In the genomic region with DNA sequence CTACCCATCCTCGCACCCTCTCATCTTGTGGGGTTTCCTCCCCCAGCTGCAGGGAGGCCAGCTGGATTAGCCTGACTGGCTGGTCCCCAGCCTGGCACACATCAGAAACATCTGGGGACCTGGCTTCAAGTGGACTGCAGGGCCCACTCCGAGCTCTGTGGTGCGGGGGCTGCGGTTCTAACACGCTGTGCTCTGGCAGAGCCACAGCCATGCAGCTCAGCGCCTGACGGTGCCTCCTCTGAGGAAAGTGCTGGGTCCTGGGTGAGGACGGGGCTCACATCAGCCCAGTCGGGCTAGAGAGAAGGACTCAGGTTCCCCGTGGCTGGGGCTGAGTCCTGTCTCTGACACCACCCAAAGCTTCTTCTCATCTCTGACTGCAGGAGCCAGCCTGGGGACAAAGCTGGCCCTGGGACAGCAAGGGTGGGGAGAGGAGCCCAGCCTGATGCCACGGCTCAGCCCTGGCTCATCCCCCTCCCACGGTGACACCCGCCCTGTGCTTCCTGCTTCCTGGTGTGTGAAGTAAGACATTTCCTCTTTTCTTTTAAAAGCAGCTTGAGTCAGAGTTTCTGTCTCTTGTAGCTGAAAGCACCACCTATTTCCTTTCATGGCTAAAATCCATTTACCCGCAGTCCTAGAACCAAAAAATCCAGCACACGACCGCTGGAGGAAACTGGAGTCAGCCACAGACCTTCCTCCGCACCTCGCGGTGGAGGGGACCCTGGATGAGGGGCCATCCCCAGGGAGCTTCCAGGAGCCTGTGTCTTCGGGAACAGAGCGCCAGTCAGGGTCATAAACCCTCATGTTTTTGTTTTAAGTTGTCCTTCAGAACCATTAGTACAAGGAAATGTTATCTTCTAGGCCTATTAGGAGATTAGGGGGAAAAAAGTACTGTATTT, we compare ENCODE assay signal across 8 cellular contexts.
A peak's percentile ranks its signal among the peaks of the same experiment; 100 is the strongest.
DNase-seq lines count a peak whose midpoint lies in the region; ATAC-seq, FAIRE-seq and TF ChIP-seq lines count a peak whose summit lies in the region.

No MANE protein-coding gene starts in this region.

- no peaks in the 10 kb centered on the region for H3K79me2 ChIP-seq in DOHH2 (ENCODE audit: control insufficient read depth, low read length)

- no peak for FAIRE-seq in small intestine (lab: Jason Lieb, UNC)

- H3K36me3 Mint-ChIP-seq in activated T-cell treated with anti-CD3 and anti-CD28 coated beads, Interleukin-2, amount 50 U/mL, for 24 hours (ENCODE audit: low read depth), result no peaks in the 10 kb centered on the region

- intact Hi-C loops in cardiac septum (cut with DNase I), result no loop called here

- H3K4me2 ChIP-seq in DOHH2 (ENCODE audit: low read length), result peak overlapping the region; percentile 81

- peak; percentile 75 for DNase-seq in MG63
- DNase-seq in activated T-cell treated with anti-CD3 and anti-CD28 coated beads, Interleukin-2, amount 50 U/mL, for 24 hours, result peak; percentile 73
- DNase-seq in cardiac septum (ENCODE audit: low spot score), result peak; percentile 92
- peak; percentile 20 for DNase-seq in small intestine
- DNase-seq in DMS79 treated with DMSO at 0.1 percent for 48 hours (lab: John Stamatoyannopoulos, UW), result no peak
- DNase-seq in NCI-H1436 treated with DMSO at 0.1 percent for 48 hours (lab: John Stamatoyannopoulos, UW), result no peak

- H3K27ac Mint-ChIP-seq in activated T-cell treated with anti-CD3 and anti-CD28 coated beads, Interleukin-2, amount 50 U/mL, for 24 hours, result peak overlapping the region; percentile 75

- peaks cover 19% of the 10 kb centered on the region for H3K4me1 Mint-ChIP-seq in activated T-cell treated with anti-CD3 and anti-CD28 coated beads, Interleukin-2, amount 50 U/mL, for 24 hours (ENCODE audit: low read depth)

- WGBS in small intestine, 3 donors, result 43 to 57% (median 55%) methylated on average over 21 of the region's 21 CpGs

- H3K9me3 ChIP-seq in DOHH2 (ENCODE audit: control insufficient read depth, insufficient read depth, low read length) (no peaks in the 10 kb centered on the region), MG63 (no peaks in the 10 kb centered on the region), small intestine (ENCODE audit: control insufficient read depth, low read depth) (no peaks in the 10 kb centered on the region)

- H3K9me2 ChIP-seq in DOHH2 (replicated peaks; ENCODE audit: control insufficient read depth, low read length), result no peaks in the 10 kb centered on the region

- peak; percentile 97 for ATAC-seq in GM21737 (IDR thresholded peaks at IDR 0.05; ENCODE audit: unreplicated experiment)

- H3K4me3 ChIP-seq in DOHH2 (ENCODE audit: low read length), result peak overlapping the region; percentile 57
- no peak overlapping the region for H3K4me3 ChIP-seq in MG63
- no peak overlapping the region for H3K4me3 ChIP-seq in small intestine (ENCODE audit: low read depth in 1 of 2, low read length in 2 of 2)

- peaks cover 37% of the 10 kb centered on the region for H3K27me3 Mint-ChIP-seq in activated T-cell treated with anti-CD3 and anti-CD28 coated beads, Interleukin-2, amount 50 U/mL, for 24 hours

- H3K27ac ChIP-seq in DOHH2 (ENCODE audit: low read depth, low read length) (peak overlapping the region; percentile 46), small intestine (ENCODE audit: low read depth in 1 of 2, low read length in 1 of 2) (peak overlapping the region in 1 of 2 donors; percentile 81)

- H4K20me1 ChIP-seq in DOHH2 (ENCODE audit: control insufficient read depth, insufficient read depth, low read depth, low read length), result no peaks in the 10 kb centered on the region

- H3K4me1 ChIP-seq in DOHH2 (ENCODE audit: control insufficient read depth, low read length), result peaks cover 37% of the 10 kb centered on the region
- H3K4me1 ChIP-seq in small intestine (ENCODE audit: control insufficient read depth in 2 of 2, insufficient read depth in 1 of 2, low read depth in 1 of 2, low read length in 1 of 2), result peaks cover 0 to 3% of the 10 kb centered on the region in 2 donors

- TF ChIP-seq CTCF in DOHH2 (IDR thresholded peaks at IDR 0.05; ENCODE audit: low read depth, low read length, poor library complexity, severe bottlenecking), result no peak

- no peaks in the 10 kb centered on the region for H3K9me3 Mint-ChIP-seq in activated T-cell treated with anti-CD3 and anti-CD28 coated beads, Interleukin-2, amount 50 U/mL, for 24 hours

- H3K4me3 Mint-ChIP-seq in activated T-cell treated with anti-CD3 and anti-CD28 coated beads, Interleukin-2, amount 50 U/mL, for 24 hours, result peak overlapping the region; percentile 35

- 0 out of 2 replicates have a peak, but pooled peaks cover 3% of the 10 kb centered on the region for H3F3A ChIP-seq in DOHH2 (ENCODE audit: control insufficient read depth, insufficient read depth)

- no peaks in the 10 kb centered on the region for H3K27me3 ChIP-seq in DOHH2 (ENCODE audit: control insufficient read depth, low read length)
- no peaks in the 10 kb centered on the region for H3K27me3 ChIP-seq in MG63
- H3K27me3 ChIP-seq in small intestine (ENCODE audit: control insufficient read depth in 2 of 2, insufficient read depth in 2 of 2, low read length in 2 of 2), result no peaks in the 10 kb centered on the region

- H3K36me3 ChIP-seq in DOHH2 (ENCODE audit: control insufficient read depth, low read length) (no peaks in the 10 kb centered on the region), MG63 (no peaks in the 10 kb centered on the region), small intestine (ENCODE audit: control insufficient read depth in 2 of 2, insufficient read depth in 2 of 2, low read length in 2 of 2) (no peaks in the 10 kb centered on the region)

Comparison
In these comparisons a context has a peak if more than half of its experiments do, and no peak if none do; other contexts are left out.
1. DNase-seq: peak in MG63 (single experiment), activated T-cell treated with anti-CD3 and anti-CD28 coated beads, Interleukin-2, amount 50 U/mL, for 24 hours (single experiment), cardiac septum (single experiment) and small intestine (single experiment); none in DMS79 treated with DMSO at 0.1 percent for 48 hours (single experiment) and NCI-H1436 treated with DMSO at 0.1 percent for 48 hours (single experiment).